In genomic region chr19:17751103-17751911, GRCh38 we compare ENCODE assay signal across 8 cellular contexts.
DNase-seq lines count a peak whose midpoint lies in the region; ATAC-seq and TF ChIP-seq lines count a peak whose summit lies in the region.

FCHO1 (plus strand) TSS chr19:17751477; CDS start chr19:17755165, 3,688 bp downstream.

- peak within 1 kb of the TSS; percentile 9 to 34 (median 15) for H3K4me3 ChIP-seq in skin epidermis

- CTCF ChIA-PET in GM10248 (lab: Yijun Ruan, JAX) = interaction anchor here (0.7 to 10.6 kb wide), 10 partner anchors 9 to 49 kb away, joined by 3 to 151 read pairs (median 4); no protein-coding TSS in a partner anchor

- DNase-seq in GM10248 (ENCODE audit: extremely low spot score) (peak; percentile 75), ACHN (no peak), NCI-H1930 (lab: John Stamatoyannopoulos, UW) (no peak), kidney tubule cell (ENCODE audit: low spot score) (no peak)

- in situ Hi-C loops in ACHN (cut with HindIII; ENCODE audit: low pct_ligation_motif_present, low pct_unique_long_range_greater_than_20kb, low sequenced_read_pairs) = no loop called here

- no peak for TF ChIP-seq CTCF in GM10248 (IDR thresholded peaks at IDR 0.05; ENCODE audit: control extremely low read depth, extremely low read depth, low read depth, missing control alignments)

- POLR2A ChIA-PET in GM10248 (lab: Yijun Ruan, JAX) = interaction anchor here (0.6 to 0.9 kb wide), 3 partner anchors 25 to 75 kb away, joined by 3 to 4 read pairs (median 3); no protein-coding TSS in a partner anchor

- peak within 1 kb of the TSS; percentile 91 for H3K27ac ChIP-seq in cingulate gyrus (ENCODE audit: low read depth, low read length)
- peak within 1 kb of the TSS in 16 of 21 experiments; percentile 1 to 89 (median 71) for H3K27ac ChIP-seq in skin epidermis

- peak; percentile 40 for ATAC-seq in HG03196 (IDR thresholded peaks at IDR 0.05; ENCODE audit: unreplicated experiment)
- peak; percentile 69 to 71 for ATAC-seq in activated CD4-positive, CD25-positive, alpha-beta regulatory T cell treated with anti-CD3 and anti-CD28 coated beads, Interleukin-2, amount 50 U/mL, for 24 hours
